In the genomic region with DNA sequence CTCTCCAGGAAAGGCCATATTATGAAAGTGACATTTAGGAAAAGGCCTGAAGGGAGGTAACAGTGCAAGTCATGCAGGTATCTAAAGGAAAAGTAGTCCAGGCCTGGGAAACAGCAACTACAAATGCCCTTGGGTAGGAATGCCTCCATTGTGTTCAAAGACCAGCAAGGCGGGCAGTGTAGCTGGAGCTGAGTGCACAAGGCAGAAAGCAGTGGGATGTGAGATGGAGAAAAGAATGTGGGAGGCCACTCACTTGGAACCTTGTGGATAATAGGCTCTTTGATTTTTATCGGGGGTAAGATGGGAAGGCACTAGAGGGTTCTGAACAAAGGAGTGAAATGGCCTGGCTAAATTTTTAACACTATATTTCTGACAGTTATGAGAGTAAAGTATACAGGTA, we compare ENCODE assay signal across 27 cellular contexts.
"Had no signal": no experiment of that assay in that cellular context is flagged by ENCODE, and none has a peak within 500 bp of the region (broad histone marks: within the 10 kb centered on the region; RNA-seq: fewer than 3 reads in every experiment).

No MANE protein-coding gene starts in this region.

- H3K27me3 ChIP-seq: brain microvascular endothelial cell, MG63, Peyer's patch, SJCRH30 had no signal

- H3K4me1 ChIP-seq: Peyer's patch, SJCRH30 had no signal

- H3K27me3 Mint-ChIP-seq: activated CD4-positive, alpha-beta memory T cell treated with anti-CD3 and anti-CD28 coated beads for 36 hours; activated CD4-positive, alpha-beta T cell treated with anti-CD3 and anti-CD28 coated beads, Interleukin-2, amount 10 ng/mL, durations not matched to agents 7 days and 5 days; activated naive CD8-positive, alpha-beta T cell had no signal

- H3K36me3 ChIP-seq: MG63, Peyer's patch, SJCRH30 had no signal

- H3K4me1 Mint-ChIP-seq: activated CD4-positive, alpha-beta T cell treated with anti-CD3 and anti-CD28 coated beads, Interleukin-2, amount 10 ng/mL, durations not matched to agents 7 days and 5 days had no signal

- H3K9me3 ChIP-seq: MG63, Peyer's patch, SJCRH30 had no signal

- ATAC-seq: activated T-cell treated with anti-CD3 and anti-CD28 coated beads, Interleukin-2, amount 50 U/mL, for 4 hours; SK-N-SH treated with all-trans-retinoic acid at 6 μM for 48 hours had no signal

- H3K4me3 Mint-ChIP-seq: activated CD4-positive, alpha-beta memory T cell treated with anti-CD3 and anti-CD28 coated beads for 36 hours; activated CD4-positive, alpha-beta T cell treated with anti-CD3 and anti-CD28 coated beads, Interleukin-2, amount 10 ng/mL, durations not matched to agents 7 days and 5 days; activated naive CD4-positive, alpha-beta T cell treated with anti-CD3 and anti-CD28 coated beads for 36 hours; activated naive CD8-positive, alpha-beta T cell; activated T-cell treated with anti-CD3 and anti-CD28 coated beads, Interleukin-2, amount 50 U/mL, for 4 hours; T-helper 1 cell treated with Interleukin-12 subunit alpha and Interleukin-12 subunit beta and Interleukin-4 antibody, amounts not matched to agents 30 μg/mL and 1 μg/mL, for 36 hours had no signal

- H3K27ac ChIP-seq: brain microvascular endothelial cell, Peyer's patch, RWPE1, SJCRH30 had no signal

- H3K36me3 Mint-ChIP-seq: activated CD4-positive, alpha-beta memory T cell treated with anti-CD3 and anti-CD28 coated beads for 36 hours; activated naive CD8-positive, alpha-beta T cell had no signal

- H3K9me3 Mint-ChIP-seq: activated CD4-positive, alpha-beta memory T cell treated with anti-CD3 and anti-CD28 coated beads for 36 hours; activated CD4-positive, alpha-beta T cell treated with anti-CD3 and anti-CD28 coated beads, Interleukin-2, amount 10 ng/mL, durations not matched to agents 7 days and 5 days; activated naive CD4-positive, alpha-beta T cell treated with anti-CD3 and anti-CD28 coated beads for 36 hours; activated T-cell treated with anti-CD3 and anti-CD28 coated beads, Interleukin-2, amount 50 U/mL, for 4 hours; T-helper 1 cell treated with Interleukin-12 subunit alpha and Interleukin-12 subunit beta and Interleukin-4 antibody, amounts not matched to agents 30 μg/mL and 1 μg/mL, for 36 hours had no signal

- DNase-seq: activated CD4-positive, alpha-beta memory T cell treated with anti-CD3 and anti-CD28 coated beads for 36 hours; activated CD4-positive, alpha-beta T cell treated with anti-CD3 and anti-CD28 coated beads, Interleukin-2, amount 10 ng/mL, durations not matched to agents 7 days and 5 days; activated CD4-positive, CD25-positive, alpha-beta regulatory T cell treated with anti-CD3 and anti-CD28 coated beads, Interleukin-2, amount 50 U/mL, for 72 hours; activated CD8-positive, alpha-beta memory T cell treated with anti-CD3 and anti-CD28 coated beads for 24 hours; activated effector memory CD4-positive, alpha-beta T cell treated with anti-CD3 and anti-CD28 coated beads, Interleukin-2, amount 50 U/mL, for 16 hours; activated naive CD4-positive, alpha-beta T cell treated with anti-CD3 and anti-CD28 coated beads for 36 hours; activated T-cell treated with anti-CD3 and anti-CD28 coated beads, Interleukin-2, amount 50 U/mL, for 4 hours; brain microvascular endothelial cell; MG63; MV-4-11; NCI-H1092 treated with DMSO at 0.1 percent for 48 hours; NCI-H1436; NCI-H1694 treated with DMSO at 0.1 percent for 48 hours; NCI-H2029 treated with DMSO at 0.1 percent for 48 hours; NCI-H345; NCI-H510A; NCI-H69; NK-92 treated with Interleukin-12 subunit alpha and Interleukin-12 subunit beta, amount 100 ng/mL, for 24 hours; OCI-M1; Peyer's patch; Right ventricle myocardium superior; SJCRH30; SW 1271 had no signal

- H3K4me3 ChIP-seq: MG63, Peyer's patch, SJCRH30 had no signal

- H3K27ac Mint-ChIP-seq: activated CD4-positive, alpha-beta memory T cell treated with anti-CD3 and anti-CD28 coated beads for 36 hours; activated CD4-positive, alpha-beta T cell treated with anti-CD3 and anti-CD28 coated beads, Interleukin-2, amount 10 ng/mL, durations not matched to agents 7 days and 5 days; activated naive CD4-positive, alpha-beta T cell treated with anti-CD3 and anti-CD28 coated beads for 36 hours; activated naive CD8-positive, alpha-beta T cell; T-helper 1 cell treated with Interleukin-12 subunit alpha and Interleukin-12 subunit beta and Interleukin-4 antibody, amounts not matched to agents 30 μg/mL and 1 μg/mL, for 36 hours had no signal
